In genomic region chrY:2786876-2787507, GRCh38 we compare ENCODE assay signal across 18 cellular contexts. TPM values are rescaled to one million over a fixed set of nuclear protein-coding genes. Genes with fewer than 3 reads are reported as not detected.
DNase-seq lines count a peak whose midpoint lies in the region; ATAC-seq and TF ChIP-seq lines count a peak whose summit lies in the region.
"Had no signal": no experiment of that assay in that cellular context is flagged by ENCODE, and none has a peak within 500 bp of the region (broad histone marks: within the 10 kb centered on the region; RNA-seq: fewer than 3 reads in every experiment).

No MANE protein-coding gene starts in this region.

- no peak for TF ChIP-seq CTCF in AG04450 (IDR thresholded peaks at IDR 0.05; ENCODE audit: low read depth, low read length)
- TF ChIP-seq CTCF in dorsolateral prefrontal cortex (IDR thresholded peaks at IDR 0.05 in 54 of 56, conservative IDR thresholded peaks at IDR 0.05 in 2 of 56; ENCODE audit: low read depth in 1 of 56, partially characterized antibody in 56 of 56): no peak

- no peak overlapping the region for H3K4ac ChIP-seq in mesenchymal stem cell (ENCODE audit: low read depth in 1 of 2, low read length in 2 of 2)

- no peaks in the 10 kb centered on the region for H3K4me1 ChIP-seq in duodenal mucosa (ENCODE audit: control insufficient read depth in 1 of 2, insufficient read depth in 2 of 2, low read length in 2 of 2)
- H3K4me1 ChIP-seq in mesenchymal stem cell (ENCODE audit: control insufficient read depth, insufficient read depth, low read depth, low read length): no peaks in the 10 kb centered on the region

- H3K4me2 ChIP-seq in mesenchymal stem cell (ENCODE audit: low read length, poor library complexity, severe bottlenecking): peak overlapping the region; percentile 74

- no peaks in the 10 kb centered on the region for H3K36me3 ChIP-seq in duodenal mucosa (ENCODE audit: control insufficient read depth in 1 of 2, insufficient read depth in 2 of 2, low read length in 2 of 2)
- H3K36me3 ChIP-seq in mesenchymal stem cell (ENCODE audit: control insufficient read depth in 1 of 2, insufficient read depth in 2 of 2, low read depth in 1 of 2, low read length in 2 of 2): no peaks in the 10 kb centered on the region

- H3K27ac ChIP-seq in AG04450 (ENCODE audit: low read depth, low read length) (no peak overlapping the region), duodenal mucosa (ENCODE audit: low read depth, low read length) (no peak overlapping the region), mesenchymal stem cell (ENCODE audit: low read length, poor library complexity, severe bottlenecking) (no peak overlapping the region), dorsolateral prefrontal cortex (no peak overlapping the region)
- H3K27ac ChIP-seq: GM23248 had no signal

- H4K91ac ChIP-seq in mesenchymal stem cell (ENCODE audit: low read length): no peak overlapping the region

- no peak overlapping the region for H2BK15ac ChIP-seq in mesenchymal stem cell (ENCODE audit: low read depth, poor library complexity, severe bottlenecking)

- no peak for DNase-seq in AG04450 (ENCODE audit: low read depth, low spot score)
- DNase-seq in NCI-H526 (lab: John Stamatoyannopoulos, UW): peak; percentile 0 to 18
- peak; percentile 22 for DNase-seq in mesenchymal stem cell
- DNase-seq in kidney tubule cell (ENCODE audit: low spot score): no peak
- no peak for DNase-seq in DMS114 treated with DMSO at 0.1 percent for 48 hours (lab: John Stamatoyannopoulos, UW; ENCODE audit: unreplicated experiment)
- no peak for DNase-seq in dorsolateral prefrontal cortex
- DNase-seq: activated CD4-positive, alpha-beta T cell treated with anti-CD3 and anti-CD28 coated beads for 1 hour; CD4-positive, CD25-positive, alpha-beta regulatory T cell; GM23248; Karpas-422; NCI-H1436 treated with DMSO at 0.1 percent for 48 hours; NCI-H510A treated with DMSO at 0.1 percent for 48 hours; stimulated activated CD4-positive, alpha-beta T cell treated with anti-CD3 and anti-CD28 coated beads, Interleukin-2, amount 100 ng/mL, for 24 hours had no signal

- intact Hi-C loops in dorsolateral prefrontal cortex (cut with DNase I): no loop called here

- no peak overlapping the region for H2BK120ac ChIP-seq in mesenchymal stem cell (ENCODE audit: low read depth, low read length)

- H4K8ac ChIP-seq in mesenchymal stem cell (ENCODE audit: low read length): peak overlapping the region; percentile 28

- H2AK5ac ChIP-seq in mesenchymal stem cell (ENCODE audit: low read length, severe bottlenecking): no peak overlapping the region

- H3K9ac ChIP-seq in duodenal mucosa (ENCODE audit: low read depth in 1 of 2, low read length in 2 of 2): no peak overlapping the region
- H3K9ac ChIP-seq in mesenchymal stem cell (ENCODE audit: low read length): no peak overlapping the region
- H3K9ac ChIP-seq: GM23248 had no signal

- 0 out of 2 replicates have a peak overlapping the region, but pooled peaks have one; percentile 23 for H3K4me3 ChIP-seq in AG04450 (ENCODE audit: low read depth, low read length)
- H3K4me3 ChIP-seq in duodenal mucosa (ENCODE audit: low read depth in 1 of 2, low read length in 2 of 2): peak overlapping the region; percentile 48 to 60
- peak overlapping the region in 1 of 2 experiments; percentile 26 for H3K4me3 ChIP-seq in mesenchymal stem cell (ENCODE audit: insufficient read depth in 1 of 2, low read depth in 1 of 2, low read length in 2 of 2)
- H3K4me3 ChIP-seq in dorsolateral prefrontal cortex: peak overlapping the region in 11 of 59 donors; percentile 4 to 53 (median 32)
- H3K4me3 ChIP-seq: GM23248 had no signal

- H3K14ac ChIP-seq in mesenchymal stem cell (ENCODE audit: low read length in 2 of 2): no peak overlapping the region

- H2BK12ac ChIP-seq in mesenchymal stem cell (ENCODE audit: low read length in 2 of 2): no peak overlapping the region

- H3K18ac ChIP-seq in mesenchymal stem cell (ENCODE audit: low read depth in 1 of 2, low read length in 2 of 2): no peak overlapping the region

- POLR2A ChIA-PET in AG04450 (lab: Yijun Ruan, JAX): no interaction called here

- H2AFZ ChIP-seq in mesenchymal stem cell (ENCODE audit: low read depth, low read length): no peak overlapping the region
- H2AFZ ChIP-seq: GM23248 had no signal

- no peak overlapping the region for H3K23ac ChIP-seq in mesenchymal stem cell (ENCODE audit: low read length in 2 of 2)

- H3K9me3 ChIP-seq in AG04450 (ENCODE audit: control insufficient read depth, insufficient read depth, low read length): peaks cover 3% of the 10 kb centered on the region; the same call in 1 of the 2 replicates
- H3K9me3 ChIP-seq in duodenal mucosa (ENCODE audit: control insufficient read depth in 1 of 2, low read length in 2 of 2): no peaks in the 10 kb centered on the region
- H3K9me3 ChIP-seq in mesenchymal stem cell (ENCODE audit: control insufficient read depth, low read length): no peaks in the 10 kb centered on the region

- no peak for ATAC-seq in HG02623 (IDR thresholded peaks at IDR 0.05; ENCODE audit: unreplicated experiment)

- WGBS in mesenchymal stem cell: 15% methylated on average over 28 of the region's 28 CpGs

- H3K79me1 ChIP-seq in mesenchymal stem cell (replicated peaks; ENCODE audit: low read length, poor library complexity, severe bottlenecking): no peaks in the 10 kb centered on the region

- H3K27me3 ChIP-seq in AG04450 (ENCODE audit: control insufficient read depth, insufficient read depth, low read length) (peaks cover 29% of the 10 kb centered on the region), duodenal mucosa (ENCODE audit: control insufficient read depth in 1 of 2, insufficient read depth in 2 of 2, low read length in 2 of 2) (peaks cover 5 to 25% of the 10 kb centered on the region in 2 donors), mesenchymal stem cell (ENCODE audit: control insufficient read depth in 1 of 2, insufficient read depth in 1 of 2, low read length in 2 of 2) (no peaks in the 10 kb centered on the region), dorsolateral prefrontal cortex (peaks cover 0 to 34% (median 0%) of the 10 kb centered on the region in 45 donors)

- no peak overlapping the region for H2BK5ac ChIP-seq in mesenchymal stem cell (ENCODE audit: low read depth, low read length, poor library complexity, severe bottlenecking)

- CTCF ChIA-PET in AG04450 (lab: Charles Lee): no interaction called here

RNA-seq across cellular contexts. Expression of gene SRY, which starts 0.5 kb away (rescaled TPM):
- polyA plus RNA-seq in AG04450 (2011; rRNA removed): not detected in 2 replicates
- not detected in 2 replicates for polyA minus RNA-seq in AG04450 (2011; rRNA and poly(A)+ RNA removed)
- not detected for polyA plus RNA-seq in mesenchymal stem cell (2013, experiment 1 of 2)
- not detected for polyA plus RNA-seq in mesenchymal stem cell (2013, experiment 2 of 2)
- total RNA-seq in dorsolateral prefrontal cortex: under 1 TPM in 1 of 120 experiments, not detected in 119; 0.72 TPM
- total RNA-seq: CD4-positive, CD25-positive, alpha-beta regulatory T cell; G401; GM23248; mucosa of gallbladder; progenitor cell of endocrine pancreas had no signal
- polyA plus RNA-seq: CD4-positive, CD25-positive, alpha-beta regulatory T cell had no signal

RNA-seq across cellular contexts. Expression of gene RPS4Y1, which starts 54.4 kb away (rescaled TPM):
- 933 and 1,141 TPM in 2 replicates for polyA plus RNA-seq in AG04450 (2011; rRNA removed)
- 376 and 442 TPM in 2 replicates for polyA minus RNA-seq in AG04450 (2011; rRNA and poly(A)+ RNA removed)
- 242 TPM for polyA plus RNA-seq in mesenchymal stem cell (2013, experiment 1 of 2)
- polyA plus RNA-seq in mesenchymal stem cell (2013, experiment 2 of 2): 247 TPM
- total RNA-seq in dorsolateral prefrontal cortex: 100 to 1,000 TPM in 1 of 120 experiments, 10 to 100 TPM in 29, under 1 TPM in 1, not detected in 89; 0.86 to 101 (median 80.4) TPM
- total RNA-seq: CD4-positive, CD25-positive, alpha-beta regulatory T cell; progenitor cell of endocrine pancreas had no signal

Comparison
In these comparisons a context has a peak if more than half of its experiments do, and no peak if none do; other contexts are left out.
1. DNase-seq: peak in NCI-H526 (2 of 2) and mesenchymal stem cell (single experiment); none in AG04450 (single experiment), kidney tubule cell (single experiment), DMS114 treated with DMSO at 0.1 percent for 48 hours (single experiment) and dorsolateral prefrontal cortex (0 of 10).